In the genomic region with DNA sequence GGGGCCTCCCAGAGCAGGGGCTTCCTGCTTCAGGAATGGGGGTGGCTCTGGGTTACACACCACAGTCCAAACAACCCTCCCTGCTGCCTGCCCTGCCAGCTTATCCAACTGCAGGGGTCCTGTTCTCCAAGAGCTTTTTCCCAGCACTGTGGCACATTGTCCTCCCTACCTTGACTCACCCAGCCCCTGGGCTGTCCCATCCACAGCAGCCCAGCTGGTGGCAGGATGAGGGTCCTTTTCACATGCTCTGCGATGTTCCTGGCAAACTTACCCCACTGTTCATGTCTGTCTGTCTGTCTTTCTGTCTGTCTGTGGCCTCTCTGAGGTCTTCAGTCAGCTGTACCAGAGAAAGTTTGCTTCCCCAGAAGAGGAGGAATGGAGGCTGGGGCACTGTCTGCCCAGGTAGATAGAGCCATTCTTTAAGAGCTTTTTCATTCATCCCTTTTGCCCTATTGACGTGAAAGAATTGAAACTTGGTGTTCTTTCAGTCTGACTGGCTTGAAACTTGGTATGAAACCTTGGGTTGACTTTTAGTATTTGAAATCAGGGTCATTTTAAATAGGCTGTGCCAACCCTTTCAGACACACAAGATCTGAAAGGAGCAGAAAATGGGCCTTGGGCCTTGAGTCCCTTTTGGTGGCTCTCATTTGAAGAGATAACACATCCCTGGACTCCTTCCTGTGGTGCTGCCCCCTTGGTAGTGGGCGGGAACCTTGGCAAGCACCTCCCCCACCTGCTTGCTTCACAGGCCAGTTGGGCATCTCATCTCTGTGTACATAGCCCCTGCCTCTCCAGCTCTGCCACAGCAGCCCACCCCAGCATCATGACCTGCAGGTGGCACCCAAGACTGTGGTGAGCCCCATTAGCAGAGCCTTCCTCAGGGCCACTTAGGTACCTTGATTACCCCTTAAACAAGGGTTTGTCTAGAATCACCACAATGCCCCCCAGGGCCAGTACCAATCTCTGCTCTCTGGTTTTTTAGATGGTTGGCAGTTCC, we compare ENCODE assay signal across 1 cellular context.
TF ChIP-seq lines count a peak whose summit lies in the region.

No MANE protein-coding gene starts in this region.

TF ChIP-seq in IMR-90, 13 proteins besides CTCF, POLR2A, EP300 and RAD21:
- peak; percentile 14; the same call in 1 of the 2 replicates for TF ChIP-seq SMC3 (IDR thresholded peaks at IDR 0.05; ENCODE audit: low read depth, low read length)
- TF ChIP-seq CHD1 (IDR thresholded peaks at IDR 0.05; ENCODE audit: low read depth, low read length): no peak
- TF ChIP-seq MXI1 (IDR thresholded peaks at IDR 0.05; ENCODE audit: borderline replicate concordance, low read depth, low read length): no peak
- no peak for TF ChIP-seq MAZ (IDR thresholded peaks at IDR 0.05; ENCODE audit: borderline replicate concordance, low read depth, low read length)
- no peak for TF ChIP-seq BHLHE40 (IDR thresholded peaks at IDR 0.05; ENCODE audit: low read depth, low read length)
TF ChIP-seq in IMR-90: peak in this region for 1.
